14 cellular contexts compared by ENCODE assay signal in the genomic region with DNA sequence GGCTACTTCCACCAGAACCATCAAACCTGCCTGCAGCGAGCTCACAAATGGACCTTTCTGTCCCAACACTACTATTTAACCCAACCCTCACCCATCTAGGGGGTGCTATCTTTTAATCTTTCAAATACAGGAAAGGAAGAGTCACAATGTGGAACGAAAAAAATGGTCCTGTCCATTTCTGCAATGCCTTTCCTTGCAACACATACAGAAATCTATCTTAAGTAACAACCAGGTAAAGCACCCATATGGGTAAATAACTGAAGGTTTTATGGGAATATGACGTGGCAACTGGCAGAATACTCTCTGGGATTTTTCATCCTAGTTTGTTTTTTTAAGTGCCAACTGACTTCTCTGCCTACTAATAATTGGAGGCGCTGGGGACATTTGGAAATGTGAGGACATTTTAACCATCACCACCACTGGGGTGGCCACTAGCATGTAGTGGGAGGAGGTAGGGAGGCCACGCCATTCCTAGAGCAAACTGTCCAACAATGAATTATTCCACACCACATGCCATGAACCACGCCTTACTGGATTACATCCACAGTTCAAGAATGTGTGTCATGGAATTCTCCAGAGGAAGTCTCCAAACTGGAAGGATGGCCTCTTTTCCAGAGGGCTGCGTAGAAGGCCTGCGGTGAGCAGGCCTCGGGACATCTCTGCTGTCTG. TPM values are rescaled to one million over a fixed set of nuclear protein-coding genes. Genes with fewer than 3 reads are reported as not detected.
A peak's percentile ranks its signal among the peaks of the same experiment; 100 is the strongest.
DNase-seq lines count a peak whose midpoint lies in the region; ATAC-seq, FAIRE-seq and TF ChIP-seq lines count a peak whose summit lies in the region.
"Had no signal": no experiment of that assay in that cellular context is flagged by ENCODE, and none has a peak within 500 bp of the region (broad histone marks: within the 10 kb centered on the region; RNA-seq: fewer than 3 reads in every experiment).

No MANE protein-coding gene starts in this region.

- H3K4me3 ChIP-seq in mesenchymal stem cell (ENCODE audit: insufficient read depth in 1 of 2, low read depth in 1 of 2, low read length in 2 of 2) (no peak overlapping the region), upper lobe of left lung (no peak overlapping the region)
- H3K4me3 ChIP-seq: thoracic aorta had no signal

- ATAC-seq in upper lobe of left lung (ENCODE audit: low FRiP score in 2 of 2): peak; percentile 12 to 78
- ATAC-seq in GM18870 (IDR thresholded peaks at IDR 0.05; ENCODE audit: unreplicated experiment): no peak
- ATAC-seq in GM19328 (IDR thresholded peaks at IDR 0.05; ENCODE audit: unreplicated experiment): no peak

- DNase-seq in mesenchymal stem cell (peak; percentile 94), upper lobe of left lung (no peak), NCI-H2227 (lab: John Stamatoyannopoulos, UW; ENCODE audit: unreplicated experiment) (no peak), GM12892 (ENCODE audit: insufficient read length) (no peak)
- DNase-seq: activated CD4-positive, alpha-beta memory T cell treated with anti-CD3 and anti-CD28 coated beads, Interleukin-2, amount 10 ng/mL, durations not matched to agents 7 days and 5 days; DMS 273 treated with DMSO at 0.1 percent for 48 hours; effector memory CD4-positive, alpha-beta T cell; NCI-H446 had no signal

- no peak for TF ChIP-seq CTCF in upper lobe of left lung (IDR thresholded peaks at IDR 0.05)

- peaks cover 32% of the 10 kb centered on the region for H3K36me3 Mint-ChIP-seq in dendritic cell treated with granulocyte-macrophage colony-stimulating factor and Interleukin-4, amounts not matched to agents 40 ng/mL and 50 ng/mL, for 4 days (ENCODE audit: low read depth)
- H3K36me3 Mint-ChIP-seq: activated naive CD4-positive, alpha-beta T cell treated with anti-CD3 and anti-CD28 coated beads, Interleukin-2, amount 50 U/mL, for 24 hours had no signal

- H3K14ac ChIP-seq in mesenchymal stem cell (ENCODE audit: low read length in 2 of 2): no peak overlapping the region

- H3K27ac Mint-ChIP-seq in dendritic cell treated with granulocyte-macrophage colony-stimulating factor and Interleukin-4, amounts not matched to agents 40 ng/mL and 50 ng/mL, for 4 days: peak overlapping the region; percentile 18
- H3K27ac Mint-ChIP-seq: activated CD4-positive, alpha-beta memory T cell treated with anti-CD3 and anti-CD28 coated beads, Interleukin-2, amount 10 ng/mL, durations not matched to agents 7 days and 5 days; activated naive CD4-positive, alpha-beta T cell treated with anti-CD3 and anti-CD28 coated beads, Interleukin-2, amount 50 U/mL, for 24 hours had no signal

- no peaks in the 10 kb centered on the region for H3K27me3 Mint-ChIP-seq in dendritic cell treated with granulocyte-macrophage colony-stimulating factor and Interleukin-4, amounts not matched to agents 40 ng/mL and 50 ng/mL, for 4 days
- H3K27me3 Mint-ChIP-seq: activated CD4-positive, alpha-beta memory T cell treated with anti-CD3 and anti-CD28 coated beads, Interleukin-2, amount 10 ng/mL, durations not matched to agents 7 days and 5 days; activated naive CD4-positive, alpha-beta T cell treated with anti-CD3 and anti-CD28 coated beads, Interleukin-2, amount 50 U/mL, for 24 hours had no signal

- no peaks in the 10 kb centered on the region for H3K9me3 ChIP-seq in mesenchymal stem cell (ENCODE audit: control insufficient read depth, low read length)
- no peaks in the 10 kb centered on the region for H3K9me3 ChIP-seq in upper lobe of left lung
- H3K9me3 ChIP-seq: thoracic aorta had no signal

- peaks cover 45% of the 10 kb centered on the region for H3K79me1 ChIP-seq in mesenchymal stem cell (replicated peaks; ENCODE audit: low read length, poor library complexity, severe bottlenecking)

- no peak overlapping the region for H2BK120ac ChIP-seq in mesenchymal stem cell (ENCODE audit: low read depth, low read length)

- TF ChIP-seq EP300 in Ishikawa (IDR thresholded peaks at IDR 0.05; ENCODE audit: borderline replicate concordance) (peak; percentile 71; the same call in 1 of the 2 replicates), upper lobe of left lung (IDR thresholded peaks at IDR 0.05) (no peak)

- H3K27ac ChIP-seq in mesenchymal stem cell (ENCODE audit: low read length, poor library complexity, severe bottlenecking) (peak overlapping the region; percentile 92), upper lobe of left lung (peak overlapping the region in 1 of 4 donors; percentile 44)

- peak overlapping the region; percentile 9 to 84 for H2BK12ac ChIP-seq in mesenchymal stem cell (ENCODE audit: low read length in 2 of 2)

- no peak overlapping the region for H3K4me2 ChIP-seq in mesenchymal stem cell (ENCODE audit: low read length, poor library complexity, severe bottlenecking)

- H2BK5ac ChIP-seq in mesenchymal stem cell (ENCODE audit: low read depth, low read length, poor library complexity, severe bottlenecking): peak overlapping the region; percentile 33

- H4K8ac ChIP-seq in mesenchymal stem cell (ENCODE audit: low read length): peak overlapping the region; percentile 83

- 0 out of 2 replicates have a peak, but pooled peaks have one; percentile 9 for TF ChIP-seq RAD21 in Ishikawa (IDR thresholded peaks at IDR 0.05; ENCODE audit: low read depth)

- H4K91ac ChIP-seq in mesenchymal stem cell (ENCODE audit: low read length): peak overlapping the region; percentile 55

- no peaks in the 10 kb centered on the region for H3K9me3 Mint-ChIP-seq in dendritic cell treated with granulocyte-macrophage colony-stimulating factor and Interleukin-4, amounts not matched to agents 40 ng/mL and 50 ng/mL, for 4 days
- H3K9me3 Mint-ChIP-seq: activated naive CD4-positive, alpha-beta T cell treated with anti-CD3 and anti-CD28 coated beads, Interleukin-2, amount 50 U/mL, for 24 hours had no signal

- H3K27me3 ChIP-seq in mesenchymal stem cell (ENCODE audit: control insufficient read depth in 1 of 2, insufficient read depth in 1 of 2, low read length in 2 of 2): no peaks in the 10 kb centered on the region
- H3K27me3 ChIP-seq in upper lobe of left lung: no peaks in the 10 kb centered on the region

- no peak overlapping the region for H3K9ac ChIP-seq in mesenchymal stem cell (ENCODE audit: low read length)

- FAIRE-seq in GM12892 (lab: Jason Lieb, UNC): no peak

- no peak overlapping the region for H2BK15ac ChIP-seq in mesenchymal stem cell (ENCODE audit: low read depth, poor library complexity, severe bottlenecking)

- H2AK5ac ChIP-seq in mesenchymal stem cell (ENCODE audit: low read length, severe bottlenecking): peak overlapping the region; percentile 94

- no peak for TF ChIP-seq POLR2A in upper lobe of left lung (IDR thresholded peaks at IDR 0.05)
- no peak for TF ChIP-seq POLR2A in GM12892 (IDR thresholded peaks at IDR 0.05; ENCODE audit: low read depth, low read length)

- peaks cover 28% of the 10 kb centered on the region for H3K4me1 ChIP-seq in mesenchymal stem cell (ENCODE audit: control insufficient read depth, insufficient read depth, low read depth, low read length)
- H3K4me1 ChIP-seq in upper lobe of left lung: peaks cover 18 to 34% (median 21%) of the 10 kb centered on the region in 4 donors

- 34% methylated on average over 8 of the region's 9 CpGs for WGBS in mesenchymal stem cell
- WGBS in upper lobe of left lung, 2 donors: 71 to 77% methylated on average over 9 of the region's 9 CpGs

- intact Hi-C loops in dendritic cell treated with granulocyte-macrophage colony-stimulating factor and Interleukin-4, amounts not matched to agents 40 ng/mL and 50 ng/mL, for 4 days (cut with micrococcal nuclease): no loop called here

- H3K23ac ChIP-seq in mesenchymal stem cell (ENCODE audit: low read length in 2 of 2): no peak overlapping the region

- peak overlapping the region; percentile 88 to 90 for H3K4ac ChIP-seq in mesenchymal stem cell (ENCODE audit: low read depth in 1 of 2, low read length in 2 of 2)

- H3K4me1 Mint-ChIP-seq in dendritic cell treated with granulocyte-macrophage colony-stimulating factor and Interleukin-4, amounts not matched to agents 40 ng/mL and 50 ng/mL, for 4 days (ENCODE audit: low read depth): peaks cover 58% of the 10 kb centered on the region
- H3K4me1 Mint-ChIP-seq: activated CD4-positive, alpha-beta memory T cell treated with anti-CD3 and anti-CD28 coated beads, Interleukin-2, amount 10 ng/mL, durations not matched to agents 7 days and 5 days; activated naive CD4-positive, alpha-beta T cell treated with anti-CD3 and anti-CD28 coated beads, Interleukin-2, amount 50 U/mL, for 24 hours had no signal

- no peak overlapping the region for H2AFZ ChIP-seq in mesenchymal stem cell (ENCODE audit: low read depth, low read length)

- H3K18ac ChIP-seq in mesenchymal stem cell (ENCODE audit: low read depth in 1 of 2, low read length in 2 of 2): peak overlapping the region; percentile 91 to 97

- H3K4me3 Mint-ChIP-seq in dendritic cell treated with granulocyte-macrophage colony-stimulating factor and Interleukin-4, amounts not matched to agents 40 ng/mL and 50 ng/mL, for 4 days: no peak overlapping the region
- H3K4me3 Mint-ChIP-seq: activated CD4-positive, alpha-beta memory T cell treated with anti-CD3 and anti-CD28 coated beads, Interleukin-2, amount 10 ng/mL, durations not matched to agents 7 days and 5 days; activated naive CD4-positive, alpha-beta T cell treated with anti-CD3 and anti-CD28 coated beads, Interleukin-2, amount 50 U/mL, for 24 hours had no signal

- H3K36me3 ChIP-seq in mesenchymal stem cell (ENCODE audit: control insufficient read depth in 1 of 2, insufficient read depth in 2 of 2, low read depth in 1 of 2, low read length in 2 of 2) (peaks cover 0 to 14% of the 10 kb centered on the region in 2 experiments), upper lobe of left lung (no peaks in the 10 kb centered on the region)
- H3K36me3 ChIP-seq: thoracic aorta had no signal

TF ChIP-seq in Ishikawa, 13 proteins besides CTCF, POLR2A, EP300 and RAD21 (continues in another document):
- TF ChIP-seq TCF12 (IDR thresholded peaks at IDR 0.05; ENCODE audit: low read depth) (peak; percentile 77), YY1 (IDR thresholded peaks at IDR 0.05; ENCODE audit: low read depth) (no peak), TEAD4 (IDR thresholded peaks at IDR 0.05) (peak; percentile 92), NFIC (IDR thresholded peaks at IDR 0.05) (peak; percentile 64), CEBPB (IDR thresholded peaks at IDR 0.05) (no peak)
- TF ChIP-seq, protein P1, sequence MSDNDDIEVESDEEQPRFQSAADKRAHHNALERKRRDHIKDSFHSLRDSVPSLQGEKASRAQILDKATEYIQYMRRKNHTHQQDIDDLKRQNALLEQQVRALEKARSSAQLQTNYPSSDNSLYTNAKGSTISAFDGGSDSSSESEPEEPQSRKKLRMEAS (IDR thresholded peaks at IDR 0.05): peak; percentile 74; the same call in 1 of the 2 replicates

RNA-seq across cellular contexts. Expression of a gene that starts 24.5 kb away (rescaled TPM):
- 142 TPM for polyA plus RNA-seq in mesenchymal stem cell (2013, experiment 1 of 2)
- 136 TPM for polyA plus RNA-seq in mesenchymal stem cell (2013, experiment 2 of 2)
- 100 to 1,000 TPM in 5 of 6 donors, 10 to 100 TPM in 1; 90.6 to 266 (median 143) TPM for total RNA-seq in upper lobe of left lung
- 2.6 TPM for polyA plus RNA-seq in GM12892 (2012; ENCODE audit: missing spikeins)

Comparison
In these comparisons a context has a peak if more than half of its experiments do, and no peak if none do; other contexts are left out.
1. ATAC-seq: peak in upper lobe of left lung (2 of 2); none in GM18870 (single experiment) and GM19328 (single experiment).